Comparison of ENCODE assay signal across 1 cellular context in genomic region chr15:63474810-63475316, GRCh38.
TF ChIP-seq lines count a peak whose summit lies in the region.

No MANE protein-coding gene starts in this region.

TF ChIP-seq in liver, 16 proteins besides CTCF, POLR2A, EP300 and RAD21 (continued from another document):
- no peak for TF ChIP-seq ZBTB33 (IDR thresholded peaks at IDR 0.05)
